In genomic region chr6:28384143-28384533, GRCh38 we compare ENCODE assay signal across 14 cellular contexts. TPM values are rescaled to one million over a fixed set of nuclear protein-coding genes. Genes with fewer than 3 reads are reported as not detected.
A peak's percentile ranks its signal among the peaks of the same experiment; 100 is the strongest.
DNase-seq lines count a peak whose midpoint lies in the region; ATAC-seq, FAIRE-seq and TF ChIP-seq lines count a peak whose summit lies in the region.
"Had no signal": no experiment of that assay in that cellular context is flagged by ENCODE, and none has a peak within 500 bp of the region (broad histone marks: within the 10 kb centered on the region; RNA-seq: fewer than 3 reads in every experiment).

No MANE protein-coding gene starts in this region.

- H4K5ac ChIP-seq in H9 (ENCODE audit: insufficient read length, low read depth, low read length), result no peak overlapping the region

- no peak overlapping the region for H2BK15ac ChIP-seq in H9 (ENCODE audit: low read depth, low read length)

- H2AFZ ChIP-seq in H9 (ENCODE audit: low read length) (no peak overlapping the region), astrocyte (ENCODE audit: low read depth, low read length) (no peak overlapping the region), parathyroid adenoma (peak overlapping the region; percentile 95)

- H2BK12ac ChIP-seq in H9 (ENCODE audit: insufficient read length, low read depth, low read length), result no peak overlapping the region

- H3K9ac ChIP-seq in H9 (ENCODE audit: extremely low read depth, insufficient read length, low read length), result no peak overlapping the region
- H3K9ac ChIP-seq in astrocyte (ENCODE audit: low read length), result no peak overlapping the region
- no peak overlapping the region for H3K9ac ChIP-seq in parathyroid adenoma

- H3K36me3 Mint-ChIP-seq in H9 (ENCODE audit: insufficient read depth in 1 of 3, low read depth in 3 of 3), result peaks cover 21 to 64% (median 53%) of the 10 kb centered on the region in 3 experiments; a peak in 6 of 7 replicates
- H3K36me3 Mint-ChIP-seq in astrocyte (ENCODE audit: low read depth, unreplicated experiment), result peaks cover 23% of the 10 kb centered on the region

- no peak overlapping the region for H2AK5ac ChIP-seq in H9 (ENCODE audit: insufficient read length, low read length)

- H3K27ac ChIP-seq in H9 (ENCODE audit: insufficient read length, low read depth, low read length) (no peak overlapping the region), astrocyte (ENCODE audit: low read depth, low read length) (no peak overlapping the region), parathyroid adenoma (peak overlapping the region; percentile 82), coronary artery (peak overlapping the region in 1 of 2 donors; percentile 52)

- H3K4me1 ChIP-seq in H9 (ENCODE audit: insufficient read depth, low read length), result no peaks in the 10 kb centered on the region
- no peaks in the 10 kb centered on the region for H3K4me1 ChIP-seq in astrocyte (ENCODE audit: insufficient read depth, low read length)
- H3K4me1 ChIP-seq in parathyroid adenoma, result peaks cover 13% of the 10 kb centered on the region

- H4K91ac ChIP-seq in H9 (ENCODE audit: insufficient read length, low read depth, low read length), result no peak overlapping the region

- peak overlapping the region; percentile 74 to 83; a peak in 3 of 5 replicates for H3K4me3 Mint-ChIP-seq in H9
- H3K4me3 Mint-ChIP-seq in astrocyte (ENCODE audit: unreplicated experiment), result peak overlapping the region; percentile 2

- H3K27me3 ChIP-seq in H9 (ENCODE audit: insufficient read depth, low read length) (no peaks in the 10 kb centered on the region), astrocyte (ENCODE audit: insufficient read depth, low read length) (no peaks in the 10 kb centered on the region), parathyroid adenoma (ENCODE audit: control insufficient read depth, insufficient read depth, low read length) (no peaks in the 10 kb centered on the region)
- H3K27me3 ChIP-seq: dorsolateral prefrontal cortex had no signal

- no CpG with 5 or more reads among the region's 2 CpGs for WGBS in H9 (ENCODE audit: extremely low coverage, insufficient read length, low lambda C conversion rate)

- H3T11ph ChIP-seq in H9 (ENCODE audit: low read length), result no peak overlapping the region

- H3K56ac ChIP-seq in H9 (ENCODE audit: insufficient read length, low read depth, low read length), result no peak overlapping the region

- H3K9me3 Mint-ChIP-seq in H9 (no peaks in the 10 kb centered on the region; a peak in 1 of 5 replicates), astrocyte (ENCODE audit: unreplicated experiment) (peaks cover 3% of the 10 kb centered on the region)

- H3K9me3 ChIP-seq in H9 (ENCODE audit: control insufficient read depth, low read depth, low read length) (no peaks in the 10 kb centered on the region), astrocyte (ENCODE audit: insufficient read depth, low read depth, low read length) (no peaks in the 10 kb centered on the region), parathyroid adenoma (ENCODE audit: control insufficient read depth, low read length) (no peaks in the 10 kb centered on the region)

- H3K18ac ChIP-seq in H9 (ENCODE audit: insufficient read length, low read depth, low read length), result no peak overlapping the region

- no peaks in the 10 kb centered on the region for H3K79me1 ChIP-seq in H9 (ENCODE audit: insufficient read depth, low read depth, low read length, poor library complexity, severe bottlenecking)

- H3K79me2 ChIP-seq in H9 (ENCODE audit: insufficient read depth, low read length) (no peaks in the 10 kb centered on the region), astrocyte (ENCODE audit: insufficient read depth, low read length) (peaks cover 8% of the 10 kb centered on the region), parathyroid adenoma (no peaks in the 10 kb centered on the region)

- H3K4me1 Mint-ChIP-seq in H9 (peaks cover 11 to 17% of the 10 kb centered on the region in 2 experiments), astrocyte (ENCODE audit: low read depth, unreplicated experiment) (peaks cover 9% of the 10 kb centered on the region)

- no peak overlapping the region for H4K8ac ChIP-seq in H9 (replicated peaks; ENCODE audit: insufficient read length, low read depth, low read length)

- H3K27me3 Mint-ChIP-seq in H9 (ENCODE audit: low read depth) (no peaks in the 10 kb centered on the region), astrocyte (ENCODE audit: low read depth, unreplicated experiment) (no peaks in the 10 kb centered on the region)

- H3K4me3 ChIP-seq in astrocyte (ENCODE audit: insufficient read depth, low read depth, low read length), result no peak overlapping the region
- peak overlapping the region; percentile 76 for H3K4me3 ChIP-seq in parathyroid adenoma (ENCODE audit: low read depth, low read length)
- no peak overlapping the region for H3K4me3 ChIP-seq in coronary artery

- peaks cover 5% of the 10 kb centered on the region for H3K23me2 ChIP-seq in H9 (ENCODE audit: insufficient read length, low read depth, low read length, poor library complexity, severe bottlenecking)

- H3K14ac ChIP-seq in H9 (ENCODE audit: insufficient read depth, low read length), result no peak overlapping the region

- H4K20me1 ChIP-seq in H9 (ENCODE audit: control insufficient read depth, insufficient read depth, insufficient read length) (no peaks in the 10 kb centered on the region), astrocyte (ENCODE audit: insufficient read depth, low read length) (no peaks in the 10 kb centered on the region)

- H2BK20ac ChIP-seq in H9 (ENCODE audit: low read depth, low read length, poor library complexity, severe bottlenecking), result no peak overlapping the region

- H3K27ac Mint-ChIP-seq in H9, result peak overlapping the region in 1 of 3 experiments; percentile 99; a peak in 3 of 7 replicates
- no peak overlapping the region for H3K27ac Mint-ChIP-seq in astrocyte (ENCODE audit: unreplicated experiment)

- H3K4ac ChIP-seq in H9 (ENCODE audit: low read depth, low read length), result no peak overlapping the region

- no peak for ATAC-seq in HG03521 (IDR thresholded peaks at IDR 0.05; ENCODE audit: unreplicated experiment)

- no peak for TF ChIP-seq CTCF in H9 (conservative IDR thresholded peaks at IDR 0.05)
- TF ChIP-seq CTCF in astrocyte (IDR thresholded peaks at IDR 0.05; ENCODE audit: insufficient read depth, low read depth, low read length), result no peak
- no peak for TF ChIP-seq CTCF in parathyroid adenoma (IDR thresholded peaks at IDR 0.05)
- TF ChIP-seq CTCF in coronary artery (IDR thresholded peaks at IDR 0.05), result no peak

- no peak for FAIRE-seq in astrocyte (lab: Jason Lieb, UNC)
- FAIRE-seq: TTC549, urothelium cell line had no signal

- H3K23ac ChIP-seq in H9 (ENCODE audit: insufficient read length, low read depth, low read length), result no peak overlapping the region

- no peak overlapping the region for H2BK5ac ChIP-seq in H9 (ENCODE audit: insufficient read length, low read length)

- DNase-seq in H9, result no peak
- no peak for DNase-seq in astrocyte (ENCODE audit: low read depth)
- DNase-seq in coronary artery (ENCODE audit: low spot score), result no peak
- no peak for DNase-seq in GF-D8 (lab: John Stamatoyannopoulos, UW)
- DNase-seq: activated effector memory CD4-positive, alpha-beta T cell treated with Interleukin-2 at 50 U/mL for 16 hours; HCEC 1CT; NCI-H2171; SK-N-SH; stimulated activated CD4-positive, alpha-beta T cell treated with anti-CD3 and anti-CD28 coated beads, Interleukin-2, amount 100 ng/mL, for 24 hours had no signal

- no peak overlapping the region for H2BK120ac ChIP-seq in H9 (ENCODE audit: low read depth, low read length, poor library complexity, severe bottlenecking)

- H3K4me2 ChIP-seq in H9 (ENCODE audit: insufficient read depth, insufficient read length, low read length) (peak overlapping the region; percentile 80), astrocyte (ENCODE audit: low read length) (no peak overlapping the region), parathyroid adenoma (ENCODE audit: low read length) (peak overlapping the region; percentile 79)

- H3K36me3 ChIP-seq in astrocyte (ENCODE audit: insufficient read depth, low read length) (peaks cover 20% of the 10 kb centered on the region), parathyroid adenoma (ENCODE audit: control insufficient read depth, insufficient read depth, low read length) (no peaks in the 10 kb centered on the region)

RNA-seq across cellular contexts. Expression of gene ZSCAN12, which starts 15.4 kb away (rescaled TPM):
- total RNA-seq in H9 (2021), result 12.6 and 12.7 TPM in 2 replicates
- total RNA-seq in astrocyte, result 5.0 and 6.3 TPM in 2 replicates

RNA-seq across cellular contexts. Expression of gene ZKSCAN3, which starts 34.4 kb away (rescaled TPM):
- total RNA-seq in H9 (2021), result 7.3 and 8.7 TPM in 2 replicates
- total RNA-seq in astrocyte, result 7.6 and 8.0 TPM in 2 replicates

RNA-seq across cellular contexts. Expression of gene ZSCAN31, which starts 48.2 kb away (rescaled TPM):
- 3.6 and 7.1 TPM in 2 replicates for total RNA-seq in H9 (2021)
- 1.1 and 1.6 TPM in 2 replicates for total RNA-seq in astrocyte

RNA-seq across cellular contexts. Expression of gene ZSCAN23, which starts 59.2 kb away (rescaled TPM):
- total RNA-seq in H9 (2021), result 2.9 and 4.1 TPM in 2 replicates
- total RNA-seq in astrocyte, result 3.0 and 4.8 TPM in 2 replicates
